ENCODE assay signal across 9 cellular contexts in genomic region chr15:39583586-39584265, GRCh38. TPM values are rescaled to one million over a fixed set of nuclear protein-coding genes. Genes with fewer than 3 reads are reported as not detected.
DNase-seq lines count a peak whose midpoint lies in the region; ATAC-seq and TF ChIP-seq lines count a peak whose summit lies in the region.
"Had no signal": no experiment of that assay in that cellular context is flagged by ENCODE, and none has a peak within 500 bp of the region (broad histone marks: within the 10 kb centered on the region; RNA-seq: fewer than 3 reads in every experiment).

No MANE protein-coding gene starts in this region.

- no peak overlapping the region for H4K5ac ChIP-seq in IMR-90 (ENCODE audit: low read depth, low read length)

- no peak overlapping the region for H2BK20ac ChIP-seq in IMR-90 (ENCODE audit: low read depth, low read length)

- no peak overlapping the region for H3K18ac ChIP-seq in IMR-90 (ENCODE audit: low read depth, low read length)

- no peak overlapping the region for H2BK120ac ChIP-seq in IMR-90 (ENCODE audit: low read depth, low read length)

- H3K79me1 ChIP-seq in IMR-90 (ENCODE audit: low read depth in 1 of 2, low read length in 2 of 2) = peaks cover 4 to 67% of the 10 kb centered on the region in 2 experiments; a peak in 3 of 4 replicates

- TF ChIP-seq CTCF in BJ (IDR thresholded peaks at IDR 0.05; ENCODE audit: insufficient read depth, low read depth, low read length) (peak; percentile 60), IMR-90 (conservative IDR thresholded peaks at IDR 0.05; ENCODE audit: low read depth, low read length) (peak; percentile 44), breast epithelium (IDR thresholded peaks at IDR 0.05) (no peak), nephron (IDR thresholded peaks at IDR 0.05; ENCODE audit: unreplicated experiment in 3 of 3) (peak in 1 of 3 experiments; percentile 33)

- H3K27ac ChIP-seq in IMR-90 (ENCODE audit: insufficient read depth, low read length) (peak overlapping the region; percentile 4; the same call in 1 of the 2 replicates), breast epithelium (peak overlapping the region; percentile 96)

- TF ChIP-seq POLR2A in IMR-90 (IDR thresholded peaks at IDR 0.05; ENCODE audit: low read depth, low read length) = peak; percentile 60
- no peak for TF ChIP-seq POLR2A in breast epithelium (IDR thresholded peaks at IDR 0.05)

- H2AK5ac ChIP-seq in IMR-90 (ENCODE audit: low read depth, low read length) = no peak overlapping the region

- peak overlapping the region; percentile 22 for H2BK5ac ChIP-seq in IMR-90 (ENCODE audit: low read depth, low read length, poor library complexity, severe bottlenecking)

- peaks cover 62% of the 10 kb centered on the region for H3K4me1 Mint-ChIP-seq in nephron

- H3K27me3 Mint-ChIP-seq in nephron (ENCODE audit: low read depth) = no peaks in the 10 kb centered on the region

- dilution Hi-C loops in IMR-90 (cut with HindIII; ENCODE audit: low sequenced_read_pairs, unreplicated experiment) = no loop called here

- peak overlapping the region; percentile 63 for H3K4me2 ChIP-seq in IMR-90 (ENCODE audit: low read depth, low read length)

- in situ Hi-C loops in IMR-90 (cut with MboI; ENCODE audit: low sequenced_read_pairs) = loop anchor here (5.0 kb wide), 4 partner anchors 411 to 876 kb away; no protein-coding TSS in a partner anchor

- H3K36me3 Mint-ChIP-seq in nephron (ENCODE audit: low read depth) = peaks cover 62% of the 10 kb centered on the region
- H3K36me3 Mint-ChIP-seq: activated naive CD4-positive, alpha-beta T cell treated with anti-CD3 and anti-CD28 coated beads, Interleukin-2, amount 50 U/mL, for 72 hours had no signal

- H3K9me3 ChIP-seq in IMR-90 (ENCODE audit: control insufficient read depth, insufficient read depth, low read length) = no peaks in the 10 kb centered on the region
- H3K9me3 ChIP-seq in breast epithelium = no peaks in the 10 kb centered on the region

- H3K27me3 ChIP-seq in BJ (ENCODE audit: control insufficient read depth, insufficient read depth, low read length) (no peaks in the 10 kb centered on the region), IMR-90 (ENCODE audit: control insufficient read depth, insufficient read depth, low read length) (no peaks in the 10 kb centered on the region), breast epithelium (no peaks in the 10 kb centered on the region)

- no peaks in the 10 kb centered on the region for H3K9me3 Mint-ChIP-seq in nephron
- H3K9me3 Mint-ChIP-seq: activated naive CD4-positive, alpha-beta T cell treated with anti-CD3 and anti-CD28 coated beads, Interleukin-2, amount 50 U/mL, for 72 hours had no signal

- H3K14ac ChIP-seq in IMR-90 (replicated peaks; ENCODE audit: low read depth, low read length) = peak overlapping the region; percentile 21; the same call in 1 of the 2 replicates

- H3K56ac ChIP-seq in IMR-90 (ENCODE audit: extremely low read depth, insufficient read depth, low read length) = no peak overlapping the region

- BruUV-seq in IMR-90 (replicated peaks; lab: Mats Ljungman, UMichigan) = no TSS peak

- H3K9me1 ChIP-seq in IMR-90 (ENCODE audit: insufficient read depth, low read length) = peaks cover 10% of the 10 kb centered on the region; the same call in 1 of the 2 replicates

- CTCF ChIA-PET in BJ (lab: Yijun Ruan, JAX) = interaction anchor here (1.0 kb wide), 1 partner anchor 173 kb away, joined by 3 read pairs; no protein-coding TSS in a partner anchor
- CTCF ChIA-PET in IMR-90 (lab: Yijun Ruan, JAX) = no interaction called here

- H4K8ac ChIP-seq in IMR-90 (ENCODE audit: low read depth in 2 of 2, low read length in 2 of 2) = no peak overlapping the region

- H3K23ac ChIP-seq in IMR-90 (ENCODE audit: low read depth, low read length) = peak overlapping the region; percentile 1; the same call in 1 of the 2 replicates

- H3K27ac Mint-ChIP-seq in nephron = peak overlapping the region in 1 of 3 experiments; percentile 5
- H3K27ac Mint-ChIP-seq: activated naive CD4-positive, alpha-beta T cell treated with anti-CD3 and anti-CD28 coated beads, Interleukin-2, amount 50 U/mL, for 72 hours had no signal

- whole genome bisulfite sequencing in IMR-90 (ENCODE audit: extremely low coverage in 2 of 2, insufficient read length in 1 of 2), 2 experiments = 72% methylated on average over 3 of the region's 13 CpGs; no CpG with 5 or more reads in 1 of the 2 experiments

- TF ChIP-seq RAD21 in IMR-90 (IDR thresholded peaks at IDR 0.05; ENCODE audit: low read length) = peak; percentile 43

- H2AFZ ChIP-seq in IMR-90 (replicated peaks; ENCODE audit: low read length, poor library complexity) = peak overlapping the region; percentile 15

- POLR2A ChIA-PET in BJ (lab: Charles Lee) = interaction anchor here (0.6 to 4.4 kb wide), 6 partner anchors 73 to 403 kb away, joined by 3 to 88 read pairs (median 4); no protein-coding TSS in a partner anchor
- POLR2A ChIA-PET in IMR-90 (lab: Charles Lee; ENCODE audit: unreplicated experiment) = interaction anchor here (0.9 to 1.7 kb wide), 4 partner anchors 8 to 403 kb away, joined by 3 to 6 read pairs (median 4); no protein-coding TSS in a partner anchor

- peaks cover 78% of the 10 kb centered on the region for H4K20me1 ChIP-seq in IMR-90 (ENCODE audit: insufficient read depth, low read length)

- DNase-seq in BJ (ENCODE audit: low read depth) (peak; percentile 46), IMR-90 (peak; percentile 73), breast epithelium (ENCODE audit: low spot score in 2 of 2) (no peak), NCI-H1930 (lab: John Stamatoyannopoulos, UW) (no peak), KG1 (lab: John Stamatoyannopoulos, UW) (no peak)

- H3K36me3 ChIP-seq in BJ (ENCODE audit: control insufficient read depth, insufficient read depth, low read length) (peaks cover 54% of the 10 kb centered on the region), IMR-90 (ENCODE audit: control insufficient read depth, insufficient read depth, low read length) (peaks cover 65% of the 10 kb centered on the region), breast epithelium (no peaks in the 10 kb centered on the region)

- intact Hi-C loops in IMR-90 (cut with micrococcal nuclease) = loop anchor here (5.0 kb wide), 1 partner anchor 296 kb away; no protein-coding TSS in a partner anchor
- intact Hi-C loops in breast epithelium (cut with DNase I; ENCODE audit: low total_unique reads) = loop anchor here (5.0 kb wide), 1 partner anchor 411 kb away; no protein-coding TSS in a partner anchor

- no peak overlapping the region for H2BK15ac ChIP-seq in IMR-90 (ENCODE audit: low read depth, low read length)

- ATAC-seq in IMR-90 (ENCODE audit: low read depth) (no peak), GM18498 (IDR thresholded peaks at IDR 0.05; ENCODE audit: unreplicated experiment) (no peak), HG02852 (IDR thresholded peaks at IDR 0.05; ENCODE audit: unreplicated experiment) (no peak)
- ATAC-seq: activated naive CD4-positive, alpha-beta T cell treated with anti-CD3 and anti-CD28 coated beads, Interleukin-2, amount 50 U/mL, for 72 hours had no signal

- peak overlapping the region; percentile 54 for H3K4me3 ChIP-seq in BJ (ENCODE audit: low read depth, low read length)
- H3K4me3 ChIP-seq in IMR-90 (ENCODE audit: insufficient read depth, low read depth, low read length) = peak overlapping the region; percentile 80
- peak overlapping the region; percentile 55 to 88 (median 71) for H3K4me3 ChIP-seq in breast epithelium

- peak overlapping the region; percentile 61 to 94 (median 89) for H3K4me3 Mint-ChIP-seq in nephron

- peak overlapping the region; percentile 85 for H3K9ac ChIP-seq in IMR-90 (ENCODE audit: low read depth, low read length)

- H2AK9ac ChIP-seq in IMR-90 (replicated peaks; ENCODE audit: low read depth, low read length, poor library complexity) = peak overlapping the region; percentile 67

- H4K91ac ChIP-seq in IMR-90 (ENCODE audit: insufficient read depth, low read depth, low read length) = no peak overlapping the region

- H3K4ac ChIP-seq in IMR-90 (ENCODE audit: low read depth, low read length) = no peak overlapping the region

- H3K4me1 ChIP-seq in IMR-90 (ENCODE audit: control insufficient read depth, insufficient read depth, low read length) (peaks cover 4% of the 10 kb centered on the region), breast epithelium (peaks cover 9% of the 10 kb centered on the region in 2 donors)

TF ChIP-seq in IMR-90, 13 proteins besides CTCF, POLR2A, EP300 and RAD21:
- TF ChIP-seq, protein P1, sequence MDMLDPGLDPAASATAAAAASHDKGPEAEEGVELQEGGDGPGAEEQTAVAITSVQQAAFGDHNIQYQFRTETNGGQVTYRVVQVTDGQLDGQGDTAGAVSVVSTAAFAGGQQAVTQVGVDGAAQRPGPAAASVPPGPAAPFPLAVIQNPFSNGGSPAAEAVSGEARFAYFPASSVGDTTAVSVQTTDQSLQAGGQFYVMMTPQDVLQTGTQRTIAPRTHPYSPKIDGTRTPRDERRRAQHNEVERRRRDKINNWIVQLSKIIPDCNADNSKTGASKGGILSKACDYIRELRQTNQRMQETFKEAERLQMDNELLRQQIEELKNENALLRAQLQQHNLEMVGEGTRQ (IDR thresholded peaks at IDR 0.05; ENCODE audit: low read depth, low read length) = 0 out of 2 replicates have a peak, but pooled peaks have one; percentile 38
- TF ChIP-seq FOS (IDR thresholded peaks at IDR 0.05; ENCODE audit: low read depth, low read length) (no peak), BHLHE40 (IDR thresholded peaks at IDR 0.05; ENCODE audit: low read depth, low read length) (no peak), NFE2L2 (IDR thresholded peaks at IDR 0.05; ENCODE audit: low read depth, low read length) (no peak), MAZ (IDR thresholded peaks at IDR 0.05; ENCODE audit: borderline replicate concordance, low read depth, low read length) (peak; percentile 35; the same call in 1 of the 2 replicates), CHD1 (IDR thresholded peaks at IDR 0.05; ENCODE audit: low read depth, low read length) (no peak; the same call in 1 of the 2 replicates), SMC3 (IDR thresholded peaks at IDR 0.05; ENCODE audit: low read depth, low read length) (no peak), RFX5 (IDR thresholded peaks at IDR 0.05; ENCODE audit: low read depth, low read length) (no peak)

RNA-seq across cellular contexts. Expression of gene THBS1, which starts 2.8 kb away (rescaled TPM):
- polyA plus RNA-seq in BJ (2011; rRNA removed) = 3,704 and 6,610 TPM in 2 replicates
- polyA minus RNA-seq in BJ (2011; rRNA and poly(A)+ RNA removed) = 19,882 and 20,500 TPM in 2 replicates
- total RNA-seq in IMR-90 (2012; rRNA removed) = 3,217 and 4,071 TPM in 2 replicates
- 1,562 and 1,711 TPM in 2 replicates for polyA plus RNA-seq in IMR-90 (2012; rRNA removed)
- 567 and 904 TPM in 2 replicates for polyA plus RNA-seq in IMR-90 (2012; cell fraction: cytosol; rRNA removed)
- 2,496 and 5,799 TPM in 2 replicates for polyA plus RNA-seq in IMR-90 (2012; cell fraction: nucleus; rRNA removed; ENCODE audit: low replicate concordance)
- total RNA-seq in breast epithelium = 100 to 1,000 TPM; 106 to 623 (median 386) TPM

Comparison
In these comparisons a context has a peak if more than half of its experiments do, and no peak if none do; other contexts are left out.
1. DNase-seq: peak in BJ (single experiment) and IMR-90 (single experiment); none in breast epithelium (0 of 2), NCI-H1930 (0 of 2) and KG1 (single experiment).
2. CTCF ChIP-seq: peak in BJ (single experiment) and IMR-90 (single experiment); none in breast epithelium (0 of 3).
3. Peak in every context shown above with its lines, with median percentiles within 50 percentile points of each other: H3K4me3 ChIP-seq.